28 cellular contexts compared by ENCODE assay signal in the genomic region with DNA sequence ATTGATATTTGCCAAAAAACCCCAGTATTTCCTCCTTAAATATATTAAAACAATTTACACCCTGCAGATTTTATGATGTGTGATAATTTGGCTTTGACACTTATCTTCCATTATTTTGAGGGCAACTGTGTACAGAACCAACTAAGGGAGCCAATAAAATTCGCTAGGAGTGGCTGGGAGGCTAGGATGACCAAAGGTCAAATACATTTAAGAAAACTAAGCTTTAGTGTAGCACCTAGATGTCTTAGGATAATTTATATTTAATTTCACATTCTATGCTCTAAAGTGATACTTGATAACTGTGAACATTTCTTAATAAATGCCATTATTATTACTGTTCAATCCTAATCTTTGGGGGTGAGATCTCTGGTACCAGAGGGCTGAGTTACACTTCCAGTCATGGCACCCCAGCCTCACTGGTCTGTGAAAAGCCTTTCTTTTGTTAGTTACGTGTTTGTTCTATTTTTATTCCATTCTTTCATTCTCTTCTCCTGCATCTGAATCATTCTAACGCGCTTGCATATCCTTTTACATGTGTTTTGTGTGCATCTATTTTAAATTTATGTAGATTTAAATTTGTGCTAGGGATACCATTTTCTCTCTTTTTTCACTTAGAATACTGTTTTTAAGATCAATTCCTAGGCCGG. TPM values are rescaled to one million over a fixed set of nuclear protein-coding genes. Genes with fewer than 3 reads are reported as not detected.
"Had no signal": no experiment of that assay in that cellular context is flagged by ENCODE, and none has a peak within 500 bp of the region (broad histone marks: within the 10 kb centered on the region; RNA-seq: fewer than 3 reads in every experiment).

No MANE protein-coding gene starts in this region.

- ATAC-seq: activated CD4-positive, alpha-beta T cell treated with anti-CD3 and anti-CD28 coated beads for 36 hours; activated CD8-positive, alpha-beta T cell treated with anti-CD3 and anti-CD28 coated beads, Interleukin-2, amount 10 ng/mL, durations not matched to agents 7 days and 5 days; activated naive CD4-positive, alpha-beta T cell treated with anti-CD3 and anti-CD28 coated beads, Interleukin-2, amount 50 U/mL, for 72 hours; body of pancreas had no signal

- H3K9me3 Mint-ChIP-seq: activated CD4-positive, alpha-beta T cell treated with anti-CD3 and anti-CD28 coated beads, Interleukin-2, amount 10 ng/mL, durations not matched to agents 7 days and 5 days; activated naive CD4-positive, alpha-beta T cell treated with anti-CD3 and anti-CD28 coated beads for 36 hours; activated naive CD4-positive, alpha-beta T cell treated with anti-CD3 and anti-CD28 coated beads, Interleukin-2, amount 50 U/mL, for 72 hours; activated T-cell treated with anti-CD3 and anti-CD28 coated beads, Interleukin-2, amount 50 U/mL, for 24 hours; activated T-helper 1 cell treated with anti-CD3 and anti-CD28 coated beads, Interleukin-12 subunit alpha, Interleukin-12 subunit beta, Interleukin-2, Interleukin-4 antibody, amounts not matched to agents 30 ng/mL and 10 ng/mL and 1 ng/mL, durations not matched to agents 14 hours and 24 hours and 36 hours; T-helper 1 cell treated with Interleukin-12 subunit alpha and Interleukin-12 subunit beta and Interleukin-4 antibody, amounts not matched to agents 30 μg/mL and 1 μg/mL, for 36 hours; T-helper 2 cell treated with Interferon-gamma antibody and Interleukin-4, amounts not matched to agents 5 μg/mL and 100 μg/mL, for 36 hours had no signal

- H3K4me2 ChIP-seq: SK-N-SH had no signal

- H3K4me1 Mint-ChIP-seq: activated CD4-positive, alpha-beta T cell treated with anti-CD3 and anti-CD28 coated beads, Interleukin-2, amount 10 ng/mL, durations not matched to agents 7 days and 5 days had no signal

- H3K4me1 ChIP-seq: body of pancreas, breast epithelium, SJSA1 had no signal

- H3K4me3 ChIP-seq: adrenal gland, body of pancreas, breast epithelium, SJSA1 had no signal

- H3K9ac ChIP-seq: SK-N-SH had no signal

- H3K4me3 Mint-ChIP-seq: activated CD4-positive, alpha-beta T cell treated with anti-CD3 and anti-CD28 coated beads for 36 hours; activated CD4-positive, alpha-beta T cell treated with anti-CD3 and anti-CD28 coated beads, Interleukin-2, amount 10 ng/mL, durations not matched to agents 7 days and 5 days; activated CD8-positive, alpha-beta T cell treated with anti-CD3 and anti-CD28 coated beads, Interleukin-2, amount 10 ng/mL, durations not matched to agents 7 days and 5 days; activated naive CD4-positive, alpha-beta T cell treated with anti-CD3 and anti-CD28 coated beads for 36 hours; activated T-cell treated with anti-CD3 and anti-CD28 coated beads, Interleukin-2, amount 50 U/mL, for 24 hours; activated T-helper 1 cell treated with anti-CD3 and anti-CD28 coated beads, Interleukin-12 subunit alpha, Interleukin-12 subunit beta, Interleukin-2, Interleukin-4 antibody, amounts not matched to agents 30 ng/mL and 10 ng/mL and 1 ng/mL, durations not matched to agents 14 hours and 24 hours and 36 hours; T-helper 1 cell treated with Interleukin-12 subunit alpha and Interleukin-12 subunit beta and Interleukin-4 antibody, amounts not matched to agents 30 μg/mL and 1 μg/mL, for 36 hours; T-helper 2 cell treated with Interferon-gamma antibody and Interleukin-4, amounts not matched to agents 5 μg/mL and 100 μg/mL, for 36 hours had no signal

- H3K27me3 ChIP-seq: adrenal gland, body of pancreas, breast epithelium, SJSA1 had no signal

- H3K27ac ChIP-seq: adrenal gland, body of pancreas, breast epithelium, SJSA1 had no signal

- H3K9me2 ChIP-seq: SK-N-SH had no signal

- H3K27ac Mint-ChIP-seq: activated CD4-positive, alpha-beta T cell treated with anti-CD3 and anti-CD28 coated beads for 36 hours; activated CD4-positive, alpha-beta T cell treated with anti-CD3 and anti-CD28 coated beads, Interleukin-2, amount 10 ng/mL, durations not matched to agents 7 days and 5 days; activated CD8-positive, alpha-beta T cell treated with anti-CD3 and anti-CD28 coated beads, Interleukin-2, amount 10 ng/mL, durations not matched to agents 7 days and 5 days; activated naive CD4-positive, alpha-beta T cell treated with anti-CD3 and anti-CD28 coated beads for 36 hours; activated naive CD4-positive, alpha-beta T cell treated with anti-CD3 and anti-CD28 coated beads, Interleukin-2, amount 50 U/mL, for 72 hours; activated T-cell treated with anti-CD3 and anti-CD28 coated beads, Interleukin-2, amount 50 U/mL, for 24 hours; activated T-helper 1 cell treated with anti-CD3 and anti-CD28 coated beads, Interleukin-12 subunit alpha, Interleukin-12 subunit beta, Interleukin-2, Interleukin-4 antibody, amounts not matched to agents 30 ng/mL and 10 ng/mL and 1 ng/mL, durations not matched to agents 14 hours and 24 hours and 36 hours; T-helper 1 cell treated with Interleukin-12 subunit alpha and Interleukin-12 subunit beta and Interleukin-4 antibody, amounts not matched to agents 30 μg/mL and 1 μg/mL, for 36 hours; T-helper 2 cell treated with Interferon-gamma antibody and Interleukin-4, amounts not matched to agents 5 μg/mL and 100 μg/mL, for 36 hours had no signal

- DNase-seq: activated CD4-positive, alpha-beta T cell treated with anti-CD3 and anti-CD28 coated beads for 36 hours; activated CD4-positive, alpha-beta T cell treated with anti-CD3 and anti-CD28 coated beads, Interleukin-2, amount 10 ng/mL, durations not matched to agents 7 days and 5 days; activated CD4-positive, alpha-beta T cell treated with anti-CD3 and anti-CD28 coated beads, Interleukin-2, amount 50 U/mL, for 48 hours; activated CD8-positive, alpha-beta T cell treated with anti-CD3 and anti-CD28 coated beads, Interleukin-2, amount 10 ng/mL, durations not matched to agents 7 days and 5 days; activated gamma-delta T cell treated with Interleukin-2 at 50 U/mL for 16 hours; activated naive CD4-positive, alpha-beta T cell treated with anti-CD3 and anti-CD28 coated beads for 36 hours; activated T-cell treated with anti-CD3 and anti-CD28 coated beads, Interleukin-2, amount 50 U/mL, for 24 hours; adrenal gland; body of pancreas; Kasumi-1; KG1; MV-4-11; NCI-H1092; NCI-H1436 treated with DMSO at 0.1 percent for 48 hours; NCI-H1694 treated with DMSO at 0.1 percent for 48 hours; NCI-H2029; NCI-H510A; NCI-H526; NCI-H748 treated with DMSO at 0.1 percent for 48 hours; NK-92 treated with Interleukin-12 subunit alpha and Interleukin-12 subunit beta, amount 100 ng/mL, for 24 hours; SHP77 treated with DMSO at 0.1 percent for 48 hours; SK-N-SH had no signal

- H3K9me3 ChIP-seq: adrenal gland, body of pancreas, breast epithelium, SJSA1, SK-N-SH had no signal

- H3K27me3 Mint-ChIP-seq: activated CD4-positive, alpha-beta T cell treated with anti-CD3 and anti-CD28 coated beads for 36 hours; activated CD4-positive, alpha-beta T cell treated with anti-CD3 and anti-CD28 coated beads, Interleukin-2, amount 10 ng/mL, durations not matched to agents 7 days and 5 days; activated T-cell treated with anti-CD3 and anti-CD28 coated beads, Interleukin-2, amount 50 U/mL, for 24 hours had no signal

- H3K36me3 ChIP-seq: breast epithelium had no signal

RNA-seq across cellular contexts. Expression of a gene that starts 26.9 kb away (rescaled TPM):
- total RNA-seq: activated CD4-positive, alpha-beta T cell treated with anti-CD3 and anti-CD28 coated beads, Interleukin-2, amount 10 ng/mL, durations not matched to agents 7 days and 5 days; activated CD8-positive, alpha-beta T cell treated with anti-CD3 and anti-CD28 coated beads, Interleukin-2, amount 10 ng/mL, durations not matched to agents 7 days and 5 days; body of pancreas had no signal
- polyA plus RNA-seq: adrenal gland had no signal
